ENCODE assay signal across 8 cellular contexts in the genomic region with DNA sequence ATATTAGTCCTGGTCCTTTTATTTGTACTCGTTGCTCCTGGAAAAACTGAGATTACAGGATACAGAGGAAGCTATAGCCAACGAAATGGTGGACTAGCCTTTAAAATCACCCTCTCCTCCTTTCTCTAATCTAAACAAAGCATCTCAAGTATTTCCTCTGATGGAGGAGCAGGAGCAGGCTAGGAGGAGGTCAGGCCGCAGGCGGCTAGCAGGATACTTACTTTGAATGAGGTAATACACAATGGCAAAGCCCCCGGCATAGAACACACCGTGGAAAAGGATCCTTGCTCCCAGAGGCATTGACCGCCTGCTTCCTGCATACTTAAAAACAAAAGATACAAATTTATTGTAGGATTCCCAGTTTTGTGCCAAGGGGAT.
A peak's percentile ranks its signal among the peaks of the same experiment; 100 is the strongest.
DNase-seq lines count a peak whose midpoint lies in the region; ATAC-seq and TF ChIP-seq lines count a peak whose summit lies in the region.

No MANE protein-coding gene starts in this region.

- H3K9ac ChIP-seq in PC-3 (ENCODE audit: low read length), result peak overlapping the region; percentile 88

- peaks cover 23% of the 10 kb centered on the region for H3K36me3 ChIP-seq in PC-3 (ENCODE audit: low read depth, low read length)

- peak overlapping the region; percentile 92 for H3K27ac Mint-ChIP-seq in endothelial cell (ENCODE audit: unreplicated experiment)

- H3K27me3 Mint-ChIP-seq in endothelial cell (ENCODE audit: unreplicated experiment), result peaks cover 12% of the 10 kb centered on the region

- TF ChIP-seq POLR2A in erythroblast (IDR thresholded peaks at IDR 0.05; ENCODE audit: low read length), result no peak

- peaks cover 23% of the 10 kb centered on the region for H3F3A ChIP-seq in PC-3 (ENCODE audit: low read length, unreplicated experiment)

- H3K9me2 ChIP-seq in PC-3 (replicated peaks; ENCODE audit: low read length), result no peaks in the 10 kb centered on the region

- H3K4me3 Mint-ChIP-seq in endothelial cell (ENCODE audit: unreplicated experiment), result no peak overlapping the region

- TF ChIP-seq CTCF in PC-3 (conservative IDR thresholded peaks at IDR 0.05; ENCODE audit: low read depth, low read length) (no peak), endothelial cell (IDR thresholded peaks at IDR 0.05; ENCODE audit: unreplicated experiment) (no peak)

- BruUV-seq in PC-3 (replicated peaks; lab: Mats Ljungman, UMichigan), result TSS peak; percentile 50

- H3K9me3 Mint-ChIP-seq in endothelial cell (ENCODE audit: unreplicated experiment), result no peaks in the 10 kb centered on the region

- H3K4me1 ChIP-seq in PC-3 (ENCODE audit: insufficient read depth, low read length), result peaks cover 71% of the 10 kb centered on the region

- H2AFZ ChIP-seq in PC-3 (ENCODE audit: low read length), result no peak overlapping the region

- H3K4me2 ChIP-seq in PC-3 (ENCODE audit: low read length), result peak overlapping the region; percentile 71

- DNase-seq in DMS79 treated with DMSO at 0.1 percent for 48 hours (lab: John Stamatoyannopoulos, UW) (peak; percentile 63), PC-3 (no peak), endothelial cell (ENCODE audit: low spot score) (peak; percentile 47), non-pigmented ciliary epithelial cell (ENCODE audit: low read depth) (peak; percentile 82), erythroblast (lab: John Stamatoyannopoulos, UW) (no peak), occipital lobe (lab: John Stamatoyannopoulos, UW) (no peak)
- DNase-seq in activated effector memory CD4-positive, alpha-beta T cell treated with Interleukin-2 at 50 U/mL for 16 hours, result no peak

- no peaks in the 10 kb centered on the region for H3K9me3 ChIP-seq in PC-3 (ENCODE audit: low read length)

- ATAC-seq in PC-3, result no peak
- ATAC-seq in esophagus mucosa, result no peak

- H3K4me1 Mint-ChIP-seq in endothelial cell (ENCODE audit: unreplicated experiment), result peaks cover 92% of the 10 kb centered on the region

- POLR2A ChIA-PET in PC-3 (lab: Charles Lee; ENCODE audit: unreplicated experiment), result interaction anchor here (0.5 to 1.5 kb wide), 2 partner anchors 10 to 65 kb away, joined by 4 to 45 read pairs; a partner anchor contains a TSS

- peaks cover 18% of the 10 kb centered on the region for H3K36me3 Mint-ChIP-seq in endothelial cell (ENCODE audit: low read depth, unreplicated experiment)

- H3K79me2 ChIP-seq in PC-3 (ENCODE audit: low read length), result peaks cover 64% of the 10 kb centered on the region

- peak overlapping the region; percentile 99 for H3K27ac ChIP-seq in PC-3 (ENCODE audit: low read length)

- no peaks in the 10 kb centered on the region for H3K27me3 ChIP-seq in PC-3 (ENCODE audit: low read length)

- H3K4me3 ChIP-seq in PC-3 (ENCODE audit: low read length), result peak overlapping the region; percentile 33

- CTCF ChIA-PET in PC-3 (lab: Charles Lee), result interaction anchor here (0.7 to 1.4 kb wide), 4 partner anchors 45 to 65 kb away, joined by 3 to 13 read pairs (median 6); a partner anchor contains a TSS

- intact Hi-C loops in PC-3 (cut with micrococcal nuclease), result loop anchor here (5.0 kb wide), 1 partner anchor 190 kb away; no protein-coding TSS in a partner anchor

- H4K20me1 ChIP-seq in PC-3 (ENCODE audit: low read length), result no peaks in the 10 kb centered on the region

Comparison
In these comparisons a context has a peak if more than half of its experiments do, and no peak if none do; other contexts are left out.
1. DNase-seq: peak in DMS79 treated with DMSO at 0.1 percent for 48 hours (single experiment), endothelial cell (single experiment) and non-pigmented ciliary epithelial cell (single experiment); none in PC-3 (single experiment), erythroblast (0 of 2), activated effector memory CD4-positive, alpha-beta T cell treated with Interleukin-2 at 50 U/mL for 16 hours (single experiment) and occipital lobe (single experiment).